Comparison of ENCODE assay signal across 14 cellular contexts in the genomic region with DNA sequence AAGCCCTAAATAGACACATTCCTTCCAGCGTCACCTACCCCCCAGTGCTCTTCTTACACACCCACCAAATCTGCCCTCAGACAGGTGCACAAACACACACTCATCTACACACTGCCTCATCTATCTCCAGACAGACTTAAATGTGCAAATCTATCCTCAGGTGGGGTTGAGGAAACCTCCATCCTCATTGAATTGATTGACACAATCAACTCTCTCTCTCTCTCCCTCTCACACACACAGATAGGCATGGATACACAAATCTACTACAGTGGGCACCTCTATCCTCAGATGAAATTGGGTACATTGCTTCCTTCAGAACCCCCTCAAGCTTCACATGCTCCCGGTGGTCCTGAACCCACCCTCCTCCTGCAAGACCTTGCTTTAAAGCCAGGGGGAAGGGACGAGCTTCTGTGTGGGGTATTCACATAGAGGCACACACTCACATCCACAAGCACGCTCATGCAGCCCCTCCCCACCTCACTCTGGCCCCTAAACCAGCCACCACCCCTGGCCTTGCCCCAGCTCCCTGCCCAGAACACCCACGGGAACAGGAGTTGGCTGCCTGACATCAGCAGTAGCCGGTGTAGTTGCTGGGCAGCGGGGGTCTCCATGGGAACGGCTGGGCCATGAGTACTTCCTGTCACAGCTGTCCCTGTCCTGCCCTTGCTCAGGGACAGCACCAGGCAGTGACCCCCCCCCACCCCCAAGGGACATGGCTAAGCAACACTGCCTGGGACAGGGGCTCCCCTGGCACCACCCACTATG. TPM values are rescaled to one million over a fixed set of nuclear protein-coding genes. Genes with fewer than 3 reads are reported as not detected.
A peak's percentile ranks its signal among the peaks of the same experiment; 100 is the strongest.
DNase-seq lines count a peak whose midpoint lies in the region; ATAC-seq and TF ChIP-seq lines count a peak whose summit lies in the region.
"Had no signal": no experiment of that assay in that cellular context is flagged by ENCODE, and none has a peak within 500 bp of the region (broad histone marks: within the 10 kb centered on the region; RNA-seq: fewer than 3 reads in every experiment).

No MANE protein-coding gene starts in this region.

- no peaks in the 10 kb centered on the region for H4K20me1 ChIP-seq in neural progenitor cell (ENCODE audit: low read depth)

- peak overlapping the region in 4 of 59 donors; percentile 3 to 23 (median 8) for H3K4me3 ChIP-seq in dorsolateral prefrontal cortex
- H3K4me3 ChIP-seq in neural progenitor cell, result no peak overlapping the region

- peak; percentile 25 for DNase-seq in DMS153 treated with DMSO at 0.1 percent for 48 hours (lab: John Stamatoyannopoulos, UW; ENCODE audit: unreplicated experiment)
- DNase-seq in NCI-H2171 (lab: John Stamatoyannopoulos, UW), result peak; percentile 36
- DNase-seq in dorsolateral prefrontal cortex, result peak in 4 of 10 donors; percentile 64 to 74 (median 67)
- DNase-seq in neural progenitor cell (ENCODE audit: low spot score), result no peak
- DNase-seq in SW480 (ENCODE audit: low spot score), result no peak
- DNase-seq in AG08396 (ENCODE audit: low spot score), result no peak
- DNase-seq: activated naive CD4-positive, alpha-beta T cell treated with anti-CD3 and anti-CD28 coated beads, Interleukin-2, amount 50 U/mL, for 16 hours; CD8-positive, alpha-beta memory T cell; effector memory CD8-positive, alpha-beta T cell; natural killer cell; NCI-H446 treated with DMSO at 0.1 percent for 48 hours; stimulated activated naive CD8-positive, alpha-beta T cell treated with anti-CD3 and anti-CD28 coated beads, Interleukin-15, Interleukin-2, amounts not matched to agents 100 U/mL and 50 U/mL, for 24 hours had no signal

- no peak for ATAC-seq in GM18907 (IDR thresholded peaks at IDR 0.05; ENCODE audit: unreplicated experiment)
- no peak for ATAC-seq in GM18520 (IDR thresholded peaks at IDR 0.05; ENCODE audit: unreplicated experiment)
- ATAC-seq: effector memory CD8-positive, alpha-beta T cell; natural killer cell; stimulated activated naive CD8-positive, alpha-beta T cell treated with anti-CD3 and anti-CD28 coated beads, Interleukin-15, Interleukin-2, amounts not matched to agents 100 U/mL and 50 U/mL, for 24 hours had no signal

- no peak overlapping the region for H3K9ac ChIP-seq in neural progenitor cell

- H3K27ac ChIP-seq in dorsolateral prefrontal cortex (peak overlapping the region in 47 of 59 donors; percentile 8 to 100 (median 52)), neural progenitor cell (no peak overlapping the region)

- H3K36me3 ChIP-seq in neural progenitor cell, result no peaks in the 10 kb centered on the region

- H3K4me1 ChIP-seq in neural progenitor cell, result peaks cover 30% of the 10 kb centered on the region

- H3K79me2 ChIP-seq in neural progenitor cell (ENCODE audit: low read depth), result no peaks in the 10 kb centered on the region

- no peaks in the 10 kb centered on the region for H3K9me3 ChIP-seq in neural progenitor cell (ENCODE audit: low read depth)

- TF ChIP-seq CTCF in dorsolateral prefrontal cortex (IDR thresholded peaks at IDR 0.05 in 54 of 56, conservative IDR thresholded peaks at IDR 0.05 in 2 of 56; ENCODE audit: low read depth in 1 of 56, partially characterized antibody in 56 of 56) (no peak), neural progenitor cell (IDR thresholded peaks at IDR 0.05) (no peak)

- peaks cover 33% of the 10 kb centered on the region for H3K4me1 Mint-ChIP-seq in neural progenitor cell
- H3K4me1 Mint-ChIP-seq: natural killer cell had no signal

- peak overlapping the region; percentile 13 for H3K27ac Mint-ChIP-seq in neural progenitor cell
- H3K27ac Mint-ChIP-seq: effector memory CD8-positive, alpha-beta T cell; natural killer cell had no signal

- H3K4me3 Mint-ChIP-seq in neural progenitor cell, result peak overlapping the region; percentile 7
- H3K4me3 Mint-ChIP-seq: effector memory CD8-positive, alpha-beta T cell; natural killer cell had no signal

- H3K4me2 ChIP-seq in neural progenitor cell, result no peak overlapping the region

- peaks cover 8% of the 10 kb centered on the region for H3K36me3 Mint-ChIP-seq in neural progenitor cell
- H3K36me3 Mint-ChIP-seq: CD8-positive, alpha-beta memory T cell; natural killer cell had no signal

- peaks cover 3% of the 10 kb centered on the region for H3K27me3 Mint-ChIP-seq in neural progenitor cell (ENCODE audit: insufficient read depth, low read depth)

- H3F3A ChIP-seq in neural progenitor cell (ENCODE audit: low read depth), result peaks cover 31% of the 10 kb centered on the region

- no peaks in the 10 kb centered on the region for H3K27me3 ChIP-seq in dorsolateral prefrontal cortex
- H3K27me3 ChIP-seq in neural progenitor cell, result no peaks in the 10 kb centered on the region

- no peaks in the 10 kb centered on the region for H3K9me3 Mint-ChIP-seq in neural progenitor cell
- H3K9me3 Mint-ChIP-seq: CD8-positive, alpha-beta memory T cell; effector memory CD8-positive, alpha-beta T cell; natural killer cell had no signal

- no peak overlapping the region for H2AFZ ChIP-seq in neural progenitor cell (replicated peaks)

- intact Hi-C loops in dorsolateral prefrontal cortex (cut with DNase I), result no loop called here

RNA-seq across cellular contexts. Expression of a gene that starts 22.8 kb away (rescaled TPM):
- total RNA-seq in dorsolateral prefrontal cortex (100 to 1,000 TPM in 12 of 120 experiments, 10 to 100 TPM in 108; 37.8 to 132 (median 87.1) TPM), neural progenitor cell (ENCODE audit: low replicate concordance) (24.8 and 48.4 TPM in 2 replicates)
- total RNA-seq: CD8-positive, alpha-beta memory T cell had no signal

Comparison
In these comparisons a context has a peak if more than half of its experiments do, and no peak if none do; other contexts are left out.
1. DNase-seq: peak in DMS153 treated with DMSO at 0.1 percent for 48 hours (single experiment) and NCI-H2171 (single experiment); none in neural progenitor cell (single experiment), SW480 (single experiment) and AG08396 (single experiment).